Comparison of ENCODE assay signal across 10 cellular contexts in genomic region chr3:161415506-161416231, GRCh38. TPM values are rescaled to one million over a fixed set of nuclear protein-coding genes. Genes with fewer than 3 reads are reported as not detected.
DNase-seq lines count a peak whose midpoint lies in the region; ATAC-seq, FAIRE-seq and TF ChIP-seq lines count a peak whose summit lies in the region.
"Had no signal": no experiment of that assay in that cellular context is flagged by ENCODE, and none has a peak within 500 bp of the region (broad histone marks: within the 10 kb centered on the region; RNA-seq: fewer than 3 reads in every experiment).

No MANE protein-coding gene starts in this region.

- peak overlapping the region; percentile 53 to 92 (median 78) for H3K27ac ChIP-seq in body of pancreas

- TF ChIP-seq POLR2A in body of pancreas (IDR thresholded peaks at IDR 0.05) = peak in 1 of 3 donors; percentile 32

- 6 to 22% methylated on average over 1 of the region's 1 CpG for WGBS in body of pancreas, 2 donors

- POLR2A ChIA-PET in naive thymus-derived CD8-positive, alpha-beta T cell (lab: Charles Lee) = no interaction called here

- TF ChIP-seq CTCF in body of pancreas (IDR thresholded peaks at IDR 0.05) = no peak
- no peak for TF ChIP-seq CTCF in natural killer cell (IDR thresholded peaks at IDR 0.05)

- H3K4me3 Mint-ChIP-seq in natural killer cell = no peak overlapping the region
- no peak overlapping the region for H3K4me3 Mint-ChIP-seq in naive thymus-derived CD8-positive, alpha-beta T cell
- H3K4me3 Mint-ChIP-seq: activated B cell treated with CpG ODN at 0.5 μM for 24 hours had no signal

- H3K9me3 ChIP-seq in body of pancreas = no peaks in the 10 kb centered on the region

- no peaks in the 10 kb centered on the region for H3K27me3 ChIP-seq in body of pancreas

- H3K27me3 Mint-ChIP-seq in natural killer cell (ENCODE audit: low read depth in 2 of 2) = peaks cover 9 to 22% of the 10 kb centered on the region in 2 donors
- H3K27me3 Mint-ChIP-seq in naive thymus-derived CD8-positive, alpha-beta T cell = peaks cover 1 to 17% (median 3%) of the 10 kb centered on the region in 5 donors

- peaks cover 9% of the 10 kb centered on the region for H3K36me3 Mint-ChIP-seq in natural killer cell
- H3K36me3 Mint-ChIP-seq in naive thymus-derived CD8-positive, alpha-beta T cell = peaks cover 0 to 12% (median 10%) of the 10 kb centered on the region in 3 donors

- DNase-seq in HCEC 1CT (peak; percentile 39), body of pancreas (peak; percentile 43 to 58 (median 48)), smooth muscle cell of the brain vasculature (ENCODE audit: low read depth, low spot score) (peak; percentile 70), natural killer cell (no peak)
- no peak for DNase-seq in naive thymus-derived CD8-positive, alpha-beta T cell
- DNase-seq: activated B cell treated with CpG ODN at 0.5 μM for 24 hours had no signal

- no peaks in the 10 kb centered on the region for H3K9me3 Mint-ChIP-seq in natural killer cell
- peaks cover 0 to 13% (median 4%) of the 10 kb centered on the region in 9 donors for H3K9me3 Mint-ChIP-seq in naive thymus-derived CD8-positive, alpha-beta T cell

- ATAC-seq in body of pancreas (peak; percentile 95), GM18873 (IDR thresholded peaks at IDR 0.05; ENCODE audit: low FRiP score, unreplicated experiment) (no peak), natural killer cell (no peak), HG03108 (IDR thresholded peaks at IDR 0.05; ENCODE audit: unreplicated experiment) (no peak)
- ATAC-seq in naive thymus-derived CD8-positive, alpha-beta T cell = no peak
- ATAC-seq: K562 had no signal

- intact Hi-C loops in body of pancreas (cut with DNase I) = no loop called here
- intact Hi-C loops in natural killer cell (cut with micrococcal nuclease) = no loop called here

- no peak overlapping the region for H3K27ac Mint-ChIP-seq in natural killer cell
- peak overlapping the region in 1 of 10 donors; percentile 4 for H3K27ac Mint-ChIP-seq in naive thymus-derived CD8-positive, alpha-beta T cell
- H3K27ac Mint-ChIP-seq: activated B cell treated with CpG ODN at 0.5 μM for 24 hours had no signal

- H3K4me1 ChIP-seq in body of pancreas = peaks cover 33% of the 10 kb centered on the region

- no peaks in the 10 kb centered on the region for H3K36me3 ChIP-seq in body of pancreas (replicated peaks in 1 of 2; ENCODE audit: insufficient read depth in 1 of 2, low read depth in 2 of 2)

- no peaks in the 10 kb centered on the region for H3K4me1 Mint-ChIP-seq in natural killer cell
- peaks cover 0 to 2% (median 0%) of the 10 kb centered on the region in 4 donors for H3K4me1 Mint-ChIP-seq in naive thymus-derived CD8-positive, alpha-beta T cell
- H3K4me1 Mint-ChIP-seq: activated B cell treated with CpG ODN at 0.5 μM for 24 hours had no signal

- H3K4me3 ChIP-seq in body of pancreas = no peak overlapping the region
- H3K4me3 ChIP-seq: K562 had no signal

- FAIRE-seq in islet of Langerhans (lab: Jason Lieb, UNC) = peak; percentile 99
- FAIRE-seq: K562 had no signal

RNA-seq across cellular contexts. Expression of gene SPTSSB, which starts 44.4 kb away (rescaled TPM):
- total RNA-seq in body of pancreas = 1 to 10 TPM in 1 of 2 donors, not detected in 1; 3.4 TPM
- total RNA-seq in natural killer cell = 10 to 100 TPM in 2 of 3 donors, 1 to 10 TPM in 1; 7.3 to 14.1 (median 11.1) TPM
- total RNA-seq in naive thymus-derived CD8-positive, alpha-beta T cell = not detected
- under 1 TPM in 2 of 3 donors, not detected in 1; 0.16 to 0.21 TPM for polyA plus RNA-seq in naive thymus-derived CD8-positive, alpha-beta T cell
- total RNA-seq: activated B cell treated with CpG ODN at 0.5 μM for 24 hours had no signal
- polyA plus RNA-seq: K562 had no signal

Comparison
In these comparisons a context has a peak if more than half of its experiments do, and no peak if none do; other contexts are left out.
1. DNase-seq: peak in HCEC 1CT (single experiment), body of pancreas (4 of 4) and smooth muscle cell of the brain vasculature (single experiment); none in natural killer cell (single experiment) and naive thymus-derived CD8-positive, alpha-beta T cell (0 of 10).